22 cellular contexts compared by ENCODE assay signal in the genomic region with DNA sequence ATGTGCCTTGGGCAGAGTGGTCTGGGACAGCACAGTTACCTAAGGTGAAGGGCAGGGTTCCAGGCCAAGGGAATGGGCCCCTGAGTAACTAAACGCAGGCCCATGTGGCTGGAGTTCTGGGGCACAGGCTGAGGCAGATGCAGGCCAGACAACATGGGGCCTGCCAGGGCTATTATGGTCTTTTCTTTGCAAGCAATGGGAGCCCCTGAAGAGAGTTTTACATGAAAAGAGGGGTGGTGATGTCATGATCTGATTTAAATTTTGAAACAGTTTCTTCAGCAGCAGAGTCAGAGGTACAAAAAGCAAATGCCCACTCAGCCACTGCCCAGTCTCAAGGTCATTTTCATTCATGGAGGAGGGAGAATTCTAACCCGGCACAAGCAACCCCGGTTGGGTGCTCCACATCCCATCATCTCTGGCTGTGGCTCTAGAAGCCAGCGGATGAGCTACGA. TPM values are rescaled to one million over a fixed set of nuclear protein-coding genes. Genes with fewer than 3 reads are reported as not detected.
"Had no signal": no experiment of that assay in that cellular context is flagged by ENCODE, and none has a peak within 500 bp of the region (broad histone marks: within the 10 kb centered on the region; RNA-seq: fewer than 3 reads in every experiment).

No MANE protein-coding gene starts in this region.

- DNase-seq: activated CD4-positive, alpha-beta T cell treated with anti-CD3 and anti-CD28 coated beads, Interleukin-2, amount 10 ng/mL, durations not matched to agents 7 days and 5 days; activated naive CD4-positive, alpha-beta T cell treated with Interleukin-2 at 50 U/mL for 16 hours; activated naive CD8-positive, alpha-beta T cell treated with anti-CD3 and anti-CD28 coated beads, Interleukin-2, amount 50 U/mL, for 24 hours; activated T-cell treated with anti-CD3 and anti-CD28 coated beads for 4 hours; mesendoderm; stimulated activated naive CD8-positive, alpha-beta T cell treated with anti-CD3 and anti-CD28 coated beads, Interleukin-15, amount 100 ng/mL, for 72 hours; testis; upper lobe of right lung had no signal

- H2AFZ ChIP-seq: hepatocyte had no signal

- ATAC-seq: activated naive CD8-positive, alpha-beta T cell treated with anti-CD3 and anti-CD28 coated beads, Interleukin-2, amount 50 U/mL, for 24 hours; activated T-helper 17 cell treated with anti-CD3 and anti-CD28 coated beads, Interleukin-2, amount 50 U/mL, for 72 hours; esophagus mucosa; natural killer cell treated with Interleukin-12 subunit alpha and Interleukin-12 subunit beta and Interleukin-15 and Interleukin-18, amount 100 ng/mL, for 72 hours; sciatic nerve; stimulated activated naive CD8-positive, alpha-beta T cell treated with anti-CD3 and anti-CD28 coated beads, Interleukin-15, amount 100 ng/mL, for 72 hours; upper lobe of right lung had no signal

- H3K9me3 Mint-ChIP-seq: activated CD4-positive, alpha-beta T cell treated with anti-CD3 and anti-CD28 coated beads, Interleukin-2, amount 10 ng/mL, durations not matched to agents 7 days and 5 days; activated naive CD8-positive, alpha-beta T cell treated with anti-CD3 and anti-CD28 coated beads, Interleukin-2, amount 50 U/mL, for 24 hours; activated T-helper 17 cell treated with anti-CD3 and anti-CD28 coated beads, Interleukin-2, amount 50 U/mL, for 72 hours; natural killer cell treated with Interleukin-12 subunit alpha and Interleukin-12 subunit beta and Interleukin-15 and Interleukin-18, amount 100 ng/mL, for 72 hours; stimulated activated naive CD8-positive, alpha-beta T cell treated with anti-CD3 and anti-CD28 coated beads, Interleukin-15, amount 100 ng/mL, for 72 hours; T-helper 2 cell treated with Interferon-gamma antibody and Interleukin-4, amounts not matched to agents 5 μg/mL and 100 μg/mL, for 36 hours had no signal

- H3K27ac ChIP-seq: ascending aorta, hepatocyte, testis, upper lobe of right lung had no signal

- H3K27me3 Mint-ChIP-seq: activated naive CD8-positive, alpha-beta T cell treated with anti-CD3 and anti-CD28 coated beads, Interleukin-2, amount 50 U/mL, for 24 hours; activated T-helper 17 cell treated with anti-CD3 and anti-CD28 coated beads, Interleukin-2, amount 50 U/mL, for 72 hours; natural killer cell treated with Interleukin-12 subunit alpha and Interleukin-12 subunit beta and Interleukin-15 and Interleukin-18, amount 100 ng/mL, for 72 hours; stimulated activated naive CD8-positive, alpha-beta T cell treated with anti-CD3 and anti-CD28 coated beads, Interleukin-15, amount 100 ng/mL, for 72 hours had no signal

- H3K4me3 Mint-ChIP-seq: activated CD4-positive, alpha-beta T cell treated with anti-CD3 and anti-CD28 coated beads, Interleukin-2, amount 10 ng/mL, durations not matched to agents 7 days and 5 days; activated naive CD8-positive, alpha-beta T cell treated with anti-CD3 and anti-CD28 coated beads, Interleukin-2, amount 50 U/mL, for 24 hours; activated T-helper 17 cell treated with anti-CD3 and anti-CD28 coated beads, Interleukin-2, amount 50 U/mL, for 72 hours; natural killer cell treated with Interleukin-12 subunit alpha and Interleukin-12 subunit beta and Interleukin-15 and Interleukin-18, amount 100 ng/mL, for 72 hours; stimulated activated naive CD8-positive, alpha-beta T cell treated with anti-CD3 and anti-CD28 coated beads, Interleukin-15, amount 100 ng/mL, for 72 hours; T-helper 2 cell treated with Interferon-gamma antibody and Interleukin-4, amounts not matched to agents 5 μg/mL and 100 μg/mL, for 36 hours had no signal

- H3K36me3 Mint-ChIP-seq: natural killer cell treated with Interleukin-12 subunit alpha and Interleukin-12 subunit beta and Interleukin-15 and Interleukin-18, amount 100 ng/mL, for 72 hours had no signal

- H3K4me2 ChIP-seq: hepatocyte had no signal

- H3K4me3 ChIP-seq: ascending aorta, hepatocyte, testis, upper lobe of right lung had no signal

- H3K27me3 ChIP-seq: ascending aorta, hepatocyte, testis, upper lobe of right lung had no signal

- H3K27ac Mint-ChIP-seq: activated CD4-positive, alpha-beta T cell treated with anti-CD3 and anti-CD28 coated beads, Interleukin-2, amount 10 ng/mL, durations not matched to agents 7 days and 5 days; activated naive CD8-positive, alpha-beta T cell treated with anti-CD3 and anti-CD28 coated beads, Interleukin-2, amount 50 U/mL, for 24 hours; activated T-helper 17 cell treated with anti-CD3 and anti-CD28 coated beads, Interleukin-2, amount 50 U/mL, for 72 hours; natural killer cell treated with Interleukin-12 subunit alpha and Interleukin-12 subunit beta and Interleukin-15 and Interleukin-18, amount 100 ng/mL, for 72 hours; T-helper 2 cell treated with Interferon-gamma antibody and Interleukin-4, amounts not matched to agents 5 μg/mL and 100 μg/mL, for 36 hours had no signal

- H3K36me3 ChIP-seq: upper lobe of right lung had no signal

- H3K9me3 ChIP-seq: ascending aorta, testis, upper lobe of right lung had no signal

RNA-seq across cellular contexts. Expression of a gene that starts 58.4 kb away (rescaled TPM):
- total RNA-seq: activated CD4-positive, alpha-beta T cell treated with anti-CD3 and anti-CD28 coated beads, Interleukin-2, amount 10 ng/mL, durations not matched to agents 7 days and 5 days; activated CD8-positive, alpha-beta memory T cell treated with anti-CD3 and anti-CD28 coated beads for 36 hours; activated T-helper 17 cell treated with anti-CD3 and anti-CD28 coated beads, Interleukin-2, amount 50 U/mL, for 72 hours; ascending aorta; bronchial epithelial cell; chondrocyte; dermis microvascular lymphatic vessel endothelial cell; esophagus mucosa; hepatocyte; lower leg skin; natural killer cell treated with Interleukin-12 subunit alpha and Interleukin-12 subunit beta and Interleukin-15 and Interleukin-18, amount 100 ng/mL, for 72 hours; omental fat pad; pulmonary artery endothelial cell; sciatic nerve; testis; upper lobe of right lung had no signal
- polyA plus RNA-seq: hepatocyte had no signal
